13 cellular contexts compared by ENCODE assay signal in genomic region chr6:24981385-24981758, GRCh38. TPM values are rescaled to one million over a fixed set of nuclear protein-coding genes. Genes with fewer than 3 reads are reported as not detected.
DNase-seq lines count a peak whose midpoint lies in the region; ATAC-seq and TF ChIP-seq lines count a peak whose summit lies in the region.
"Had no signal": no experiment of that assay in that cellular context is flagged by ENCODE, and none has a peak within 500 bp of the region (broad histone marks: within the 10 kb centered on the region; RNA-seq: fewer than 3 reads in every experiment).

No MANE protein-coding gene starts in this region.

- H3K36me3 Mint-ChIP-seq in glutamatergic neuron (ENCODE audit: unreplicated experiment), result no peaks in the 10 kb centered on the region
- no peaks in the 10 kb centered on the region for H3K36me3 Mint-ChIP-seq in osteocyte (ENCODE audit: unreplicated experiment)

- H3K36me3 ChIP-seq in NT2/D1 (ENCODE audit: insufficient read depth, insufficient read length, low read length) (no peaks in the 10 kb centered on the region), sigmoid colon (no peaks in the 10 kb centered on the region)
- H3K36me3 ChIP-seq: BLaER1 treated with 17β-estradiol and CSF1 and Interleukin-3, amounts not matched to agents 10 nM and 100 nM; HAP-1 had no signal

- TF ChIP-seq CTCF in glutamatergic neuron (IDR thresholded peaks at IDR 0.05; ENCODE audit: partially characterized antibody, unreplicated experiment) (no peak), osteocyte (IDR thresholded peaks at IDR 0.05) (no peak), sigmoid colon (IDR thresholded peaks at IDR 0.05) (no peak)

- H3K27me3 ChIP-seq in NT2/D1 (ENCODE audit: insufficient read depth, insufficient read length) (no peaks in the 10 kb centered on the region), sigmoid colon (no peaks in the 10 kb centered on the region)
- H3K27me3 ChIP-seq: BLaER1 treated with 17β-estradiol and CSF1 and Interleukin-3, amounts not matched to agents 10 nM and 100 nM had no signal

- H3K27ac Mint-ChIP-seq in glutamatergic neuron (ENCODE audit: unreplicated experiment) (peak overlapping the region; percentile 62), osteocyte (ENCODE audit: unreplicated experiment) (peak overlapping the region; percentile 89)
- H3K27ac Mint-ChIP-seq: activated naive CD8-positive, alpha-beta T cell treated with anti-CD3 and anti-CD28 coated beads, Interleukin-2, amount 50 U/mL, for 24 hours had no signal

- H3K9me3 Mint-ChIP-seq in glutamatergic neuron (ENCODE audit: unreplicated experiment), result peaks cover 2% of the 10 kb centered on the region
- H3K9me3 Mint-ChIP-seq in osteocyte (ENCODE audit: unreplicated experiment), result no peaks in the 10 kb centered on the region
- H3K9me3 Mint-ChIP-seq: activated naive CD8-positive, alpha-beta T cell treated with anti-CD3 and anti-CD28 coated beads, Interleukin-2, amount 50 U/mL, for 24 hours had no signal

- H3K27me3 Mint-ChIP-seq in glutamatergic neuron (ENCODE audit: unreplicated experiment) (no peaks in the 10 kb centered on the region), osteocyte (ENCODE audit: unreplicated experiment) (no peaks in the 10 kb centered on the region)
- H3K27me3 Mint-ChIP-seq: activated naive CD8-positive, alpha-beta T cell treated with anti-CD3 and anti-CD28 coated beads, Interleukin-2, amount 50 U/mL, for 24 hours had no signal

- no peak for TF ChIP-seq EP300 in sigmoid colon (IDR thresholded peaks at IDR 0.05)

- intact Hi-C loops in sigmoid colon (cut with DNase I), result no loop called here
- intact Hi-C loops in posterior vena cava (cut with DNase I), result no loop called here

- H3K4me3 Mint-ChIP-seq in glutamatergic neuron (ENCODE audit: unreplicated experiment) (no peak overlapping the region), osteocyte (ENCODE audit: unreplicated experiment) (no peak overlapping the region)
- H3K4me3 Mint-ChIP-seq: activated naive CD8-positive, alpha-beta T cell treated with anti-CD3 and anti-CD28 coated beads, Interleukin-2, amount 50 U/mL, for 24 hours had no signal

- DNase-seq in ELF-1 (ENCODE audit: low read depth, low spot score) (peak; percentile 68), NT2/D1 (ENCODE audit: low read depth, low spot score) (peak; percentile 61), glutamatergic neuron (peak; percentile 38), osteocyte (ENCODE audit: extremely low spot score, unreplicated experiment) (no peak), sigmoid colon (no peak), posterior vena cava (ENCODE audit: low spot score) (no peak)
- no peak for DNase-seq in stimulated activated naive CD4-positive, alpha-beta T cell treated with Interleukin-2 at 50 U/mL for 16 hours (lab: John Stamatoyannopoulos, UW)
- DNase-seq: activated naive CD8-positive, alpha-beta T cell treated with anti-CD3 and anti-CD28 coated beads, Interleukin-2, amount 50 U/mL, for 24 hours; hypothalamus; KBM-7 had no signal

- H3K27ac ChIP-seq in sigmoid colon, result no peak overlapping the region
- H3K27ac ChIP-seq: BLaER1 treated with 17β-estradiol and CSF1 and Interleukin-3, amounts not matched to agents 10 nM and 100 nM had no signal

- 85 to 91% methylated on average over 4 of the region's 4 CpGs for WGBS in sigmoid colon, 2 donors

- peak overlapping the region; percentile 44 for H3K9ac ChIP-seq in NT2/D1 (ENCODE audit: insufficient read length, low read depth)
- H3K9ac ChIP-seq: BLaER1 treated with 17β-estradiol and CSF1 and Interleukin-3, amounts not matched to agents 10 nM and 100 nM had no signal

- H3K4me1 ChIP-seq in NT2/D1 (ENCODE audit: insufficient read depth, insufficient read length) (no peaks in the 10 kb centered on the region), sigmoid colon (peaks cover 0 to 4% (median 0%) of the 10 kb centered on the region in 4 donors)

- H3K9me3 ChIP-seq in NT2/D1 (ENCODE audit: insufficient read depth, low read length) (no peaks in the 10 kb centered on the region), sigmoid colon (no peaks in the 10 kb centered on the region)
- H3K9me3 ChIP-seq: BLaER1 treated with 17β-estradiol and CSF1 and Interleukin-3, amounts not matched to agents 10 nM and 100 nM; HAP-1 had no signal

- H3K4me3 ChIP-seq in NT2/D1 (ENCODE audit: insufficient read length, low read depth), result no peak overlapping the region
- no peak overlapping the region for H3K4me3 ChIP-seq in sigmoid colon
- H3K4me3 ChIP-seq: BLaER1 treated with 17β-estradiol and CSF1 and Interleukin-3, amounts not matched to agents 10 nM and 100 nM; HAP-1 had no signal

- TF ChIP-seq POLR2A in sigmoid colon (IDR thresholded peaks at IDR 0.05), result no peak

- no peak for ATAC-seq in GM19467 (IDR thresholded peaks at IDR 0.05; ENCODE audit: unreplicated experiment)
- ATAC-seq: activated naive CD8-positive, alpha-beta T cell treated with anti-CD3 and anti-CD28 coated beads, Interleukin-2, amount 50 U/mL, for 24 hours had no signal

- H3K4me1 Mint-ChIP-seq in glutamatergic neuron (ENCODE audit: low read depth, unreplicated experiment) (peaks cover 18% of the 10 kb centered on the region), osteocyte (ENCODE audit: unreplicated experiment) (peaks cover 56% of the 10 kb centered on the region)

RNA-seq across cellular contexts. Expression of gene RIPOR2, which starts 45.6 kb away (rescaled TPM):
- total RNA-seq in glutamatergic neuron (ENCODE audit: unreplicated experiment) (82.2 TPM), osteocyte (4.8 and 6.3 TPM in 2 replicates), sigmoid colon (10 to 100 TPM in 1 of 4 donors, 1 to 10 TPM in 3; 6.1 to 10.9 (median 6.7) TPM), posterior vena cava (10 to 100 TPM; 11.8 to 14.9 TPM)
- 10 to 100 TPM in 1 of 3 donors, 1 to 10 TPM in 2; 1.6 to 29.7 (median 1.8) TPM for polyA plus RNA-seq in sigmoid colon

Comparison
In these comparisons a context has a peak if more than half of its experiments do, and no peak if none do; other contexts are left out.
1. DNase-seq: peak in ELF-1 (single experiment), NT2/D1 (single experiment) and glutamatergic neuron (single experiment); none in osteocyte (single experiment), sigmoid colon (single experiment), posterior vena cava (single experiment) and stimulated activated naive CD4-positive, alpha-beta T cell treated with Interleukin-2 at 50 U/mL for 16 hours (single experiment).